In the genomic region with DNA sequence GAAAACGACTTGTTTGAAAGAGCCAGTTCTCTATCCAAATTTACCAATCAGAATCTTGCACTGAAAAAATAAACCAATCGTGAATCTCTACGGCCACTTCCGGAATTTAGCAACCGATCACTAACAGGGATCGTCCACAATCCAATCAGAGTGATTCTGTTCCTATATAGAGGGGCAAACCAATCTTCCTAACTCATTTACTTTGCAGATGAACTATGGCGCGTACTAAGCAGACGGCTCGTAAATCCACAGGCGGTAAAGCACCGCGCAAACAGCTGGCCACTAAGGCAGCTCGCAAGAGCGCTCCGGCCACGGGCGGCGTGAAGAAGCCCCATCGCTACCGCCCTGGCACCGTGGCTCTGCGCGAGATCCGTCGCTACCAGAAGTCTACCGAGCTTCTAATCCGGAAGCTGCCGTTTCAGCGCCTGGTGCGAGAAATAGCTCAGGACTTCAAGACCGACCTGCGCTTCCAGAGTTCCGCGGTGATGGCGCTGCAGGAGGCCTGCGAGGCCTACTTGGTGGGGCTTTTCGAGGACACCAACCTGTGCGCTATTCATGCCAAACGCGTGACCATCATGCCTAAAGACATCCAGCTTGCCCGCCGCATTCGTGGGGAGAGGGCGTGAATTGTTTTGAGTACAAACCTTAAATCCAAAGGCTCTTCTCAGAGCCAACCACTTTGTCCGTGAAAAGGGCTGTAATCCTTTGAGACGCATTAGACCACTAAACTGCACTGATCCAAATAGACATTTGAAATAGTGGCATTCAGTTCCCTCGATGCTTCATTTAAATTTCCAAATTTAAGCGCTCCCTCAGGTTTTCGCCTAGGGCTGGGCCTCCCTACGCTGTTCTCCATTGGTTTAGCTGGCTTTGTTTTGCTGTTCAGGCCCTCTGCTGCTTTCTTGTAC, we compare ENCODE assay signal across 7 cellular contexts.
DNase-seq lines count a peak whose midpoint lies in the region; ATAC-seq and TF ChIP-seq lines count a peak whose summit lies in the region.

No MANE protein-coding gene starts in this region.

- H3K36me3 ChIP-seq in KMS-11 (ENCODE audit: insufficient read depth) = no peaks in the 10 kb centered on the region
- H3K36me3 ChIP-seq in colonic mucosa = no peaks in the 10 kb centered on the region
- no peaks in the 10 kb centered on the region for H3K36me3 ChIP-seq in thyroid gland

- whole genome bisulfite sequencing in thyroid gland, 2 donors = 33 to 43% methylated on average over 51 of the region's 51 CpGs

- H2AFZ ChIP-seq in KMS-11 (ENCODE audit: low read depth) = no peak overlapping the region

- no peaks in the 10 kb centered on the region for H3K36me3 Mint-ChIP-seq in activated T-cell treated with anti-CD3 and anti-CD28 coated beads, Interleukin-2, amount 50 U/mL, for 4 hours (ENCODE audit: insufficient read depth)

- TF ChIP-seq CTCF in KMS-11 (conservative IDR thresholded peaks at IDR 0.05; ENCODE audit: low read depth, low read length) (no peak), colonic mucosa (IDR thresholded peaks at IDR 0.05) (no peak), thyroid gland (IDR thresholded peaks at IDR 0.05) (no peak)

- H3K9ac ChIP-seq in KMS-11 = no peak overlapping the region
- H3K9ac ChIP-seq in colonic mucosa (ENCODE audit: low read depth in 2 of 2, low read length in 2 of 2) = no peak overlapping the region

- no peak overlapping the region for H3K4me3 Mint-ChIP-seq in activated T-cell treated with anti-CD3 and anti-CD28 coated beads, Interleukin-2, amount 50 U/mL, for 4 hours

- TF ChIP-seq POLR2A in thyroid gland (IDR thresholded peaks at IDR 0.05) = peak in 1 of 2 donors; percentile 45

- H3K27me3 Mint-ChIP-seq in activated T-cell treated with anti-CD3 and anti-CD28 coated beads, Interleukin-2, amount 50 U/mL, for 4 hours (ENCODE audit: low read depth) = no peaks in the 10 kb centered on the region

- intact Hi-C loops in colonic mucosa (cut with DNase I) = no loop called here
- intact Hi-C loops in thyroid gland (cut with DNase I) = no loop called here

- DNase-seq in colonic mucosa (no peak), kidney tubule cell (ENCODE audit: low spot score) (peak; percentile 76), thyroid gland (no peak)
- no peak for DNase-seq in stimulated activated CD4-positive, alpha-beta T cell treated with anti-CD3 and anti-CD28 coated beads, Interleukin-1b, Interleukin-23, amount 100 ng/mL, for 48 hours
- DNase-seq in activated T-cell treated with anti-CD3 and anti-CD28 coated beads, Interleukin-2, amount 50 U/mL, for 4 hours = no peak

- H3K4me3 ChIP-seq in KMS-11 (IDR thresholded peaks at IDR 0.05; ENCODE audit: insufficient read depth, low read depth, low read length) (no peak overlapping the region), colonic mucosa (peak overlapping the region; percentile 42), thyroid gland (replicated peaks in 1 of 3) (peak overlapping the region in 2 of 3 donors; percentile 2 to 18)

- H3K27ac ChIP-seq in KMS-11 = peak overlapping the region; percentile 77; the same call in 1 of the 2 replicates
- no peak overlapping the region for H3K27ac ChIP-seq in colonic mucosa
- H3K27ac ChIP-seq in thyroid gland = peak overlapping the region in 1 of 3 donors; percentile 79

- H3K79me2 ChIP-seq in KMS-11 (ENCODE audit: insufficient read depth, low read depth) = no peaks in the 10 kb centered on the region

- H3K4me1 Mint-ChIP-seq in activated T-cell treated with anti-CD3 and anti-CD28 coated beads, Interleukin-2, amount 50 U/mL, for 4 hours (ENCODE audit: low read depth) = peaks cover 14% of the 10 kb centered on the region

- H3K4me2 ChIP-seq in KMS-11 = no peak overlapping the region; the same call in 1 of the 2 replicates

- H3K4me1 ChIP-seq in KMS-11 (ENCODE audit: low read depth, poor library complexity, severe bottlenecking) = peaks cover 32% of the 10 kb centered on the region
- H3K4me1 ChIP-seq in colonic mucosa = no peaks in the 10 kb centered on the region
- peaks cover 3 to 8% of the 10 kb centered on the region in 2 donors for H3K4me1 ChIP-seq in thyroid gland

- H3K27me3 ChIP-seq in KMS-11 (ENCODE audit: insufficient read depth, low read depth) (no peaks in the 10 kb centered on the region), colonic mucosa (no peaks in the 10 kb centered on the region), thyroid gland (no peaks in the 10 kb centered on the region)

- no peaks in the 10 kb centered on the region for H3K9me3 ChIP-seq in colonic mucosa
- H3K9me3 ChIP-seq in thyroid gland = no peaks in the 10 kb centered on the region

- no peak for ATAC-seq in activated T-cell treated with anti-CD3 and anti-CD28 coated beads, Interleukin-2, amount 50 U/mL, for 4 hours
- ATAC-seq in GM18502 (IDR thresholded peaks at IDR 0.05; ENCODE audit: poor library complexity, unreplicated experiment) = no peak

- no peaks in the 10 kb centered on the region for H3K9me3 Mint-ChIP-seq in activated T-cell treated with anti-CD3 and anti-CD28 coated beads, Interleukin-2, amount 50 U/mL, for 4 hours

- no peaks in the 10 kb centered on the region for H4K20me1 ChIP-seq in KMS-11 (ENCODE audit: insufficient read depth)
